18 cellular contexts compared by ENCODE assay signal in the genomic region with DNA sequence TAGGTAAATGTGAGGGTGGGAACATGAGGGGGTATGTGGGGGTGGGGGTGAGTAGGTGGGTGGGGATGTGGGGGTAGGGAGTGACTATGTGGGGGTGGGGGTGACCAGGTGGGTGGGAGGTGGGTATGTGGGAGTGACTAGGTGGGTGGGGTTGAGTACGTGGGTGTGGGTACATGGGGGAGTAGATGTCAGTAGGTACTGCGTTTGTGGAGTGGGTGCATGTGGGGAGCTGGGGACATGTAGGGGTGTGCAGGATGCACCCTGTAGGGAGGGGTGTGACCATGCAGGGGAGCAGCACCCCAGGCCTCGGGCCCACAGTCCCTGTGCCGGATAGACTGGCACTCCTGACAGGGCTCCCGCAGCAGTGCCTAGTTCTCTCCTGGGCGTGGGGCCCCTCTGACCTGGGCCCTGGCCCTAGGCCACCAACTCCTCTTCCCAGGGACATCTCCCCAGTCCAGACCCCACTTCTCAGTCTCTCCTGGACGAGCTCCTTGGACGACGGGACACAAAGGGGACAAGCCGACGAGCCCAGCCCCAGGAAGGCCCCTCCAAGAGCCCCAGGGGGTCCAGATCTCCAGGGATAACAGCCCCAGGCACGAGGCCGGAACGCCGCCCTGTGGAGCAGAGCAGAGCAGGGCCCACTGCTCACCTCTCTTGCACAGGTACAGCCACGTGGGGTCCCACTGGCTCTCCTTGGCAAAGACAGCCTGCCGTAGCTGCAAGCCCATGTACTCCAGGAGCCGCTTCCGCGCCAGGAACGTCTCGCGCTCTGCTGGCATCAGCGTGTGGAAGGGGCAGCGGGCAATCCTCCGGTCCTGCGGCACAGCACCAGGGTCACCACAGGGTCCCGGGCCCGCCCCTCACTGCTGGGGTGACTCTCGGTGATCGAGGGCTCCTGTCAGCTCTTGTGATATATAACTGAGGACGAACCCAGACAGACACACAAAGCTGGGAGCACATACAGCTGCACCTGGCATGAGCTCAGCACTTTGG. TPM values are rescaled to one million over a fixed set of nuclear protein-coding genes. Genes with fewer than 3 reads are reported as not detected.
DNase-seq lines count a peak whose midpoint lies in the region; ATAC-seq and TF ChIP-seq lines count a peak whose summit lies in the region.
"Had no signal": no experiment of that assay in that cellular context is flagged by ENCODE, and none has a peak within 500 bp of the region (broad histone marks: within the 10 kb centered on the region; RNA-seq: fewer than 3 reads in every experiment).

No MANE protein-coding gene starts in this region.

- peak overlapping the region; percentile 53 for H3K4ac ChIP-seq in neuronal stem cell (ENCODE audit: low read length)

- peaks cover 11% of the 10 kb centered on the region for H3K9me3 ChIP-seq in endodermal cell (ENCODE audit: control insufficient read depth, low read length)
- no peaks in the 10 kb centered on the region for H3K9me3 ChIP-seq in neuronal stem cell (replicated peaks in 1 of 2; ENCODE audit: control insufficient read depth in 2 of 2, insufficient read depth in 1 of 2, low read depth in 1 of 2, low read length in 2 of 2)
- H3K9me3 ChIP-seq: MG63, thoracic aorta had no signal

- TF ChIP-seq CTCF in endodermal cell (conservative IDR thresholded peaks at IDR 0.05) = no peak

- H3K27me3 Mint-ChIP-seq in endodermal cell (ENCODE audit: insufficient read depth) = peaks cover 2% of the 10 kb centered on the region
- H3K27me3 Mint-ChIP-seq: activated naive CD8-positive, alpha-beta T cell; IgD-negative memory B cell; naive B cell had no signal

- peaks cover 7% of the 10 kb centered on the region for H3K36me3 Mint-ChIP-seq in endodermal cell (ENCODE audit: low read depth)

- H3K4me1 ChIP-seq in endodermal cell (ENCODE audit: control insufficient read depth, insufficient read depth, low read length) (no peaks in the 10 kb centered on the region), neuronal stem cell (ENCODE audit: control insufficient read depth in 2 of 2, insufficient read depth in 1 of 2, low read depth in 1 of 2, low read length in 2 of 2) (no peaks in the 10 kb centered on the region)

- H3K4me1 Mint-ChIP-seq in endodermal cell = no peaks in the 10 kb centered on the region
- H3K4me1 Mint-ChIP-seq: IgD-negative memory B cell had no signal

- ATAC-seq in GM21737 (IDR thresholded peaks at IDR 0.05; ENCODE audit: unreplicated experiment) (no peak), GM19328 (IDR thresholded peaks at IDR 0.05; ENCODE audit: unreplicated experiment) (no peak)

- WGBS in endodermal cell (ENCODE audit: insufficient coverage in 1 of 2, insufficient read length in 1 of 2), 2 experiments = 91 to 98% methylated on average over 13 to 32 of the region's 32 CpGs
- WGBS in neuronal stem cell (ENCODE audit: extremely low coverage in 2 of 2, insufficient read length in 2 of 2, insufficient replicate concordance in 1 of 2), 2 donors = 100% methylated on average over 1 of the region's 32 CpGs; no CpG with 5 or more reads in 1 of the 2 donors

- H3K36me3 ChIP-seq in endodermal cell (ENCODE audit: control insufficient read depth, insufficient read depth, low read length) = no peaks in the 10 kb centered on the region
- peaks cover 0 to 48% of the 10 kb centered on the region in 2 donors for H3K36me3 ChIP-seq in neuronal stem cell (replicated peaks in 1 of 2; ENCODE audit: control insufficient read depth in 2 of 2, insufficient read depth in 2 of 2, low read length in 2 of 2)

- H3K4me2 ChIP-seq in neuronal stem cell (ENCODE audit: insufficient read depth, low read length, poor library complexity, severe bottlenecking) = no peak overlapping the region
- H3K4me2 ChIP-seq: smooth muscle cell had no signal

- no peak overlapping the region for H3K4me3 Mint-ChIP-seq in endodermal cell
- H3K4me3 Mint-ChIP-seq: activated naive CD8-positive, alpha-beta T cell; IgD-negative memory B cell had no signal

- no peak overlapping the region for H3K27ac ChIP-seq in endodermal cell (ENCODE audit: low read depth, low read length)
- H3K27ac ChIP-seq in neuronal stem cell (replicated peaks; ENCODE audit: low read length) = no peak overlapping the region
- H3K27ac ChIP-seq: SK-N-MC, thoracic aorta had no signal

- peak; percentile 0 for DNase-seq in stimulated activated CD4-positive, alpha-beta T cell treated with anti-CD3 and anti-CD28 coated beads, Interleukin-1b, Interleukin-23, amount 100 ng/mL, for 48 hours
- no peak for DNase-seq in stimulated activated CD4-positive, alpha-beta T cell treated with anti-CD3 and anti-CD28 coated beads, Interleukin-4, amount 100 ng/mL, for 4 hours
- DNase-seq in endodermal cell (peak; percentile 39), neuronal stem cell (ENCODE audit: low spot score) (no peak)
- no peak for DNase-seq in activated CD4-positive, alpha-beta T cell treated with anti-CD3 and anti-CD28 coated beads, Interleukin-2, amount 50 U/mL, for 4 hours
- DNase-seq: AML-193; effector memory CD4-positive, alpha-beta T cell; MG63; naive B cell; NCI-H1694; NCI-H2227 treated with DMSO at 0.1 percent for 48 hours had no signal

- H2BK5ac ChIP-seq in neuronal stem cell (ENCODE audit: low read length) = no peak overlapping the region

- H3K9ac ChIP-seq in endodermal cell (ENCODE audit: extremely low read depth, low read length, poor library complexity, severe bottlenecking) (no peak overlapping the region), neuronal stem cell (ENCODE audit: low read depth, low read length, poor library complexity) (peak overlapping the region; percentile 30)

- H2AFZ ChIP-seq in neuronal stem cell (ENCODE audit: low read length) = no peak overlapping the region

- H3K4me3 ChIP-seq in endodermal cell (ENCODE audit: low read length) = no peak overlapping the region
- H3K4me3 ChIP-seq in neuronal stem cell (ENCODE audit: low read length in 2 of 2) = no peak overlapping the region
- H3K4me3 ChIP-seq: MG63, SK-N-MC, smooth muscle cell, thoracic aorta had no signal

- H3K27ac Mint-ChIP-seq in endodermal cell = no peak overlapping the region
- H3K27ac Mint-ChIP-seq: activated naive CD8-positive, alpha-beta T cell; IgD-negative memory B cell; naive B cell had no signal

- no peak overlapping the region for H2BK12ac ChIP-seq in neuronal stem cell (ENCODE audit: low read length)

- peaks cover 9% of the 10 kb centered on the region for H3K79me1 ChIP-seq in neuronal stem cell (ENCODE audit: low read depth, low read length)

- no peak overlapping the region for H3K23ac ChIP-seq in neuronal stem cell (ENCODE audit: low read depth, low read length, poor library complexity)

- H3K18ac ChIP-seq in neuronal stem cell (ENCODE audit: low read length) = no peak overlapping the region

- H4K8ac ChIP-seq in neuronal stem cell (ENCODE audit: low read depth, low read length) = no peak overlapping the region

- peaks cover 16% of the 10 kb centered on the region for H3K9me3 Mint-ChIP-seq in endodermal cell

- no peak overlapping the region for H2BK120ac ChIP-seq in neuronal stem cell (ENCODE audit: low read depth, low read length)

- H2BK15ac ChIP-seq in neuronal stem cell (ENCODE audit: low read length) = no peak overlapping the region

- H3K14ac ChIP-seq in neuronal stem cell (ENCODE audit: low read length) = peak overlapping the region; percentile 38

- no peaks in the 10 kb centered on the region for H3K27me3 ChIP-seq in endodermal cell (ENCODE audit: control insufficient read depth, insufficient read depth, low read length, poor library complexity, severe bottlenecking)
- H3K27me3 ChIP-seq in neuronal stem cell (ENCODE audit: control insufficient read depth in 3 of 3, insufficient read depth in 3 of 3, low read depth in 1 of 3, low read length in 3 of 3) = no peaks in the 10 kb centered on the region
- H3K27me3 ChIP-seq: MG63 had no signal

- no peak overlapping the region for H2AK5ac ChIP-seq in neuronal stem cell (ENCODE audit: low read depth, low read length)

- no peak overlapping the region for H4K91ac ChIP-seq in neuronal stem cell (ENCODE audit: low read depth, low read length, poor library complexity)

RNA-seq across cellular contexts. Expression of a gene that starts 58.2 kb away (rescaled TPM):
- 10 to 100 TPM in 1 of 2 donors, 1 to 10 TPM in 1; 7.4 to 13.3 TPM for total RNA-seq in endodermal cell
- polyA plus RNA-seq in endodermal cell (2013, experiment 1 of 2) = 6.2 TPM
- 4.8 TPM for polyA plus RNA-seq in endodermal cell (2013, experiment 2 of 2)
- polyA plus RNA-seq in neuronal stem cell (2013, experiment 1 of 2) = 4.1 TPM
- 4.3 TPM for polyA plus RNA-seq in neuronal stem cell (2013, experiment 2 of 2)

Comparison
In these comparisons a context has a peak if more than half of its experiments do, and no peak if none do; other contexts are left out.
1. DNase-seq: peak in stimulated activated CD4-positive, alpha-beta T cell treated with anti-CD3 and anti-CD28 coated beads, Interleukin-1b, Interleukin-23, amount 100 ng/mL, for 48 hours (single experiment) and endodermal cell (single experiment); none in stimulated activated CD4-positive, alpha-beta T cell treated with anti-CD3 and anti-CD28 coated beads, Interleukin-4, amount 100 ng/mL, for 4 hours (0 of 2), neuronal stem cell (single experiment) and activated CD4-positive, alpha-beta T cell treated with anti-CD3 and anti-CD28 coated beads, Interleukin-2, amount 50 U/mL, for 4 hours (0 of 2).